Comparison of ENCODE assay signal across 29 cellular contexts in genomic region chr2:49643149-49643548, GRCh38.
DNase-seq lines count a peak whose midpoint lies in the region; ATAC-seq and TF ChIP-seq lines count a peak whose summit lies in the region.
"Had no signal": no experiment of that assay in that cellular context is flagged by ENCODE, and none has a peak within 500 bp of the region (broad histone marks: within the 10 kb centered on the region; RNA-seq: fewer than 3 reads in every experiment).

No MANE protein-coding gene starts in this region.

- no peak overlapping the region for H3K4me2 ChIP-seq in neural cell (ENCODE audit: low read length)
- H3K4me2 ChIP-seq: A549; BLaER1; BLaER1 treated with 17β-estradiol and CSF1 and Interleukin-3, amounts not matched to agents 10 nM and 100 nM had no signal

- H3K4me3 ChIP-seq in SK-N-MC: no peak overlapping the region
- H3K4me3 ChIP-seq in neural cell (ENCODE audit: low read length): no peak overlapping the region
- H3K4me3 ChIP-seq: A549; BLaER1; BLaER1 treated with 17β-estradiol and CSF1 and Interleukin-3, amounts not matched to agents 10 nM and 100 nM had no signal

- peak; percentile 64 for TF ChIP-seq EP300 in neural cell (conservative IDR thresholded peaks at IDR 0.05; ENCODE audit: poor library complexity, severe bottlenecking)

- no peak overlapping the region for H3K9ac ChIP-seq in SK-N-MC (ENCODE audit: insufficient read length)
- no peak overlapping the region for H3K9ac ChIP-seq in neural cell (ENCODE audit: low read length)
- H3K9ac ChIP-seq: BLaER1; BLaER1 treated with 17β-estradiol and CSF1 and Interleukin-3, amounts not matched to agents 10 nM and 100 nM had no signal

- no peaks in the 10 kb centered on the region for H3K4me1 ChIP-seq in foreskin keratinocyte
- H3K4me1 ChIP-seq: A549; BE2C; BLaER1; BLaER1 treated with 17β-estradiol and CSF1 and Interleukin-3, amounts not matched to agents 10 nM and 100 nM; Caco-2 had no signal

- no peak for TF ChIP-seq CTCF in neural cell (IDR thresholded peaks at IDR 0.05; ENCODE audit: poor library complexity, severe bottlenecking)
- no peak for TF ChIP-seq CTCF in foreskin keratinocyte (conservative IDR thresholded peaks at IDR 0.05)

- no peaks in the 10 kb centered on the region for H4K20me1 ChIP-seq in neural cell (ENCODE audit: insufficient read depth)
- H4K20me1 ChIP-seq: BLaER1; BLaER1 treated with 17β-estradiol and CSF1 and Interleukin-3, amounts not matched to agents 10 nM and 100 nM had no signal

- no peaks in the 10 kb centered on the region for H3F3A ChIP-seq in neural cell (ENCODE audit: insufficient read depth, low read length, poor library complexity, severe bottlenecking)

- H3K27ac ChIP-seq in SK-N-MC (peak overlapping the region; percentile 93), neural cell (ENCODE audit: low read length) (no peak overlapping the region), foreskin keratinocyte (no peak overlapping the region)
- H3K27ac ChIP-seq: 22Rv1; A549; BLaER1; BLaER1 treated with 17β-estradiol and CSF1 and Interleukin-3, amounts not matched to agents 10 nM and 100 nM; C4-2B had no signal

- no peaks in the 10 kb centered on the region for H3K9me2 ChIP-seq in neural cell (ENCODE audit: insufficient read depth, low read length)

- no peaks in the 10 kb centered on the region for H3K36me3 ChIP-seq in SK-N-MC (ENCODE audit: insufficient read depth, low read length)
- no peaks in the 10 kb centered on the region for H3K36me3 ChIP-seq in neural cell (ENCODE audit: insufficient read depth, low read length)
- H3K36me3 ChIP-seq: BE2C; BLaER1; BLaER1 treated with 17β-estradiol and CSF1 and Interleukin-3, amounts not matched to agents 10 nM and 100 nM had no signal

- no peak overlapping the region for H2AFZ ChIP-seq in neural cell (ENCODE audit: low read depth, low read length)

- TF ChIP-seq RAD21 in neural cell (conservative IDR thresholded peaks at IDR 0.05): no peak

- no peaks in the 10 kb centered on the region for H3K27me3 ChIP-seq in neural cell (ENCODE audit: insufficient read depth, low read depth, low read length)
- no peaks in the 10 kb centered on the region for H3K27me3 ChIP-seq in foreskin keratinocyte
- H3K27me3 ChIP-seq: BE2C; BLaER1; BLaER1 treated with 17β-estradiol and CSF1 and Interleukin-3, amounts not matched to agents 10 nM and 100 nM had no signal

- H3K79me2 ChIP-seq in neural cell (replicated peaks; ENCODE audit: insufficient read depth, low read length): no peaks in the 10 kb centered on the region

- no peak for ATAC-seq in foreskin keratinocyte
- ATAC-seq: A549; CD8-positive, alpha-beta T cell had no signal

- H3K9me3 ChIP-seq in SK-N-MC (ENCODE audit: low read depth, low read length): no peaks in the 10 kb centered on the region
- H3K9me3 ChIP-seq in neural cell (ENCODE audit: low read length): no peaks in the 10 kb centered on the region
- H3K9me3 ChIP-seq: BE2C, BLaER1, Caco-2 had no signal

- no peak for DNase-seq in SK-N-MC (ENCODE audit: low read depth, low spot score)
- DNase-seq in MV-4-11 (lab: John Stamatoyannopoulos, UW): no peak
- DNase-seq in foreskin keratinocyte: no peak
- DNase-seq: 8988T; ACHN; AML-193; BE2C; C1 segment of cervical spinal cord; Caco-2; Calu3; CD4-positive, alpha-beta memory T cell; CD4-positive, alpha-beta T cell; CD4-positive, CD25-positive, alpha-beta regulatory T cell; CD8-positive, alpha-beta memory T cell; CD8-positive, alpha-beta T cell; COR-L47; DMS 273 treated with DMSO at 0.1 percent for 48 hours; DMS153; DMS53; DMS79; DMS79 treated with DMSO at 0.1 percent for 48 hours; DND-41; EL had no signal

TF ChIP-seq in neural cell, 6 proteins besides CTCF, POLR2A, EP300 and RAD21:
- TF ChIP-seq POLR2AphosphoS5 (IDR thresholded peaks at IDR 0.05): peak; percentile 51
- TF ChIP-seq SMC3 (conservative IDR thresholded peaks at IDR 0.05; ENCODE audit: poor library complexity): no peak
